8 cellular contexts compared by ENCODE assay signal in the genomic region with DNA sequence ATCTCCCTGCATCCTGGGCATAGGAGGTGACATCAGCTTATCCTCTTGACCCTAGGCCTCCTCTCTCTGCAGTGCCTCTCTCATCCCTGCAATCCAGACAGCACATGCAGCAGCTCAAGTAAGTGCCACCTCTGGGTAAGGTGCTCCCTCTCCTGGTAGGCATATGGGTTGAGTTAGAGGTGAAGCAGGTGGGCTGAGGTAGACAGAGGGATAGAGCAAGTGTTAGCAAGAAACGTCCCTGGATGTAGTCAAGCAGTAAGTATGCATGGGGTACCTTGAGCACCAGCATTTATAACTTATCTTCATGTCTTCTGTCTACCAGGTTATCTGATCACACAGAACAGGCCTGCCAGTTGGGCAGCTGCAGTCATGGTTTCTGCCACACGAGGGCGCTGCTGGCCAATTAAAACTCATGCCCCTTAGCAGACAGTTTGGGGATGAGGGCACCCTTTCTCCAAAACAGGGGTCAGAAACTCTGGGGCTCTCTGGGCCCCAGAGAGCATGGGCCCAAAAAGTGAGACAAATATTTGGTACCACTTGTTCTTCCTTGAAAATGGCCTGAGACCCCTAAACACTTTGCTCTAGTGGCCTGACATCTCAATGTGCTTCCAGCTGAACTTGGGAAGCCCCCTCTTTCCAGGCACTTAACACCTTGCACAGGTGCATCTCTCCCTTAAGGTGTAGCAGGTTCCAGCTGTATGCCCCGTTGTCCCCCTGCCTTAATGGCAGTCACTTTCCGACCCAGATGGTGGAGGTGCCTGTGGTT. TPM values are rescaled to one million over a fixed set of nuclear protein-coding genes. Genes with fewer than 3 reads are reported as not detected.
DNase-seq lines count a peak whose midpoint lies in the region; ATAC-seq and TF ChIP-seq lines count a peak whose summit lies in the region.

No MANE protein-coding gene starts in this region.

- ATAC-seq in left ventricle myocardium superior: peak; percentile 85
- ATAC-seq in HG02763 (IDR thresholded peaks at IDR 0.05; ENCODE audit: unreplicated experiment): no peak
- no peak for ATAC-seq in GM19395 (IDR thresholded peaks at IDR 0.05; ENCODE audit: unreplicated experiment)

- no peak overlapping the region for H2AFZ ChIP-seq in SU-DHL-6 (ENCODE audit: low read depth, low read length, severe bottlenecking)

- TF ChIP-seq EP300 in sigmoid colon (IDR thresholded peaks at IDR 0.05): no peak

- in situ Hi-C loops in Caki2 (cut with HindIII; ENCODE audit: low pct_unique_long_range_greater_than_20kb, low sequenced_read_pairs): loop anchor here (25.0 kb wide), 1 partner anchor 139 kb away; the partner anchor contains the start of gene PGAP3

- DNase-seq in Caki2 (ENCODE audit: low read depth): peak; percentile 56
- peak; percentile 50 for DNase-seq in HuH-7.5 (ENCODE audit: low spot score)
- DNase-seq in activated naive CD8-positive, alpha-beta T cell treated with anti-CD3 and anti-CD28 coated beads, Interleukin-2, amount 50 U/mL, for 16 hours (ENCODE audit: low read depth, low spot score): peak; percentile 30
- peak; percentile 82 for DNase-seq in left ventricle myocardium superior
- DNase-seq in sigmoid colon: peak; percentile 72

- H3K9me3 ChIP-seq in SU-DHL-6 (ENCODE audit: insufficient read depth, low read length) (no peaks in the 10 kb centered on the region), sigmoid colon (no peaks in the 10 kb centered on the region)

- TF ChIP-seq POLR2A in sigmoid colon (IDR thresholded peaks at IDR 0.05): no peak

- no peak overlapping the region for H3K4me2 ChIP-seq in SU-DHL-6 (ENCODE audit: low read depth, low read length, poor library complexity, severe bottlenecking)

- H3K79me2 ChIP-seq in SU-DHL-6 (ENCODE audit: insufficient read depth, low read length): no peaks in the 10 kb centered on the region

- H3K9ac ChIP-seq in SU-DHL-6 (ENCODE audit: low read length): no peak overlapping the region

- H3K4me1 ChIP-seq in sigmoid colon: peaks cover 0 to 26% (median 15%) of the 10 kb centered on the region in 4 donors

- H3K9me2 ChIP-seq in SU-DHL-6 (replicated peaks; ENCODE audit: insufficient read depth, low read length): no peaks in the 10 kb centered on the region

- H4K20me1 ChIP-seq in SU-DHL-6 (ENCODE audit: low read depth, low read length): no peaks in the 10 kb centered on the region

- H3K27me3 ChIP-seq in SU-DHL-6 (ENCODE audit: low read length) (no peaks in the 10 kb centered on the region), sigmoid colon (no peaks in the 10 kb centered on the region)

- peak; percentile 99 for TF ChIP-seq CTCF in SU-DHL-6 (IDR thresholded peaks at IDR 0.05; ENCODE audit: insufficient read depth, low read length, poor library complexity, severe bottlenecking)
- peak; percentile 50 to 81 (median 77) for TF ChIP-seq CTCF in sigmoid colon (IDR thresholded peaks at IDR 0.05)

- WGBS in sigmoid colon, 2 donors: 34% methylated on average over 5 of the region's 5 CpGs

- intact Hi-C loops in left ventricle myocardium superior (cut with micrococcal nuclease): loop anchor here (5.0 kb wide), 1 partner anchor 74 kb away; no protein-coding TSS in a partner anchor
- intact Hi-C loops in sigmoid colon (cut with DNase I): loop anchor here (1.0 to 5.0 kb wide), 2 partner anchors 75 to 209 kb away; no protein-coding TSS in a partner anchor

- H3F3A ChIP-seq in SU-DHL-6 (ENCODE audit: insufficient read depth): no peaks in the 10 kb centered on the region

- H3K36me3 ChIP-seq in SU-DHL-6 (ENCODE audit: low read length): no peaks in the 10 kb centered on the region
- H3K36me3 ChIP-seq in sigmoid colon: peaks cover 9 to 69% (median 16%) of the 10 kb centered on the region in 4 donors

- H3K4me3 ChIP-seq in SU-DHL-6 (ENCODE audit: insufficient read depth, low read length, poor library complexity, severe bottlenecking): no peak overlapping the region
- H3K4me3 ChIP-seq in sigmoid colon: no peak overlapping the region

- no peak overlapping the region for H3K27ac ChIP-seq in SU-DHL-6 (ENCODE audit: low read depth, low read length)
- H3K27ac ChIP-seq in sigmoid colon: peak overlapping the region in 1 of 4 donors; percentile 55

RNA-seq across cellular contexts. Expression of gene NEUROD2, which starts 59.8 kb away (rescaled TPM):
- total RNA-seq in Caki2 (2014; rRNA removed; shearing (Covaris generic); ENCODE audit: low replicate concordance): not detected in 2 replicates
- total RNA-seq in left ventricle myocardium superior (not detected), sigmoid colon (under 1 TPM in 1 of 4 donors, not detected in 3; 0.33 TPM)
- 1 to 10 TPM in 1 of 3 donors, under 1 TPM in 1, not detected in 1; 0.23 to 1.2 TPM for polyA plus RNA-seq in sigmoid colon

Comparison
In these comparisons a context has a peak if more than half of its experiments do, and no peak if none do; other contexts are left out.
1. DNase-seq: peak in every context shown above with its lines; median percentile 82 in left ventricle myocardium superior; 72 in sigmoid colon; 56 in Caki2; 50 in HuH-7.5; 30 in activated naive CD8-positive, alpha-beta T cell treated with anti-CD3 and anti-CD28 coated beads, Interleukin-2, amount 50 U/mL, for 16 hours.